In the genomic region with DNA sequence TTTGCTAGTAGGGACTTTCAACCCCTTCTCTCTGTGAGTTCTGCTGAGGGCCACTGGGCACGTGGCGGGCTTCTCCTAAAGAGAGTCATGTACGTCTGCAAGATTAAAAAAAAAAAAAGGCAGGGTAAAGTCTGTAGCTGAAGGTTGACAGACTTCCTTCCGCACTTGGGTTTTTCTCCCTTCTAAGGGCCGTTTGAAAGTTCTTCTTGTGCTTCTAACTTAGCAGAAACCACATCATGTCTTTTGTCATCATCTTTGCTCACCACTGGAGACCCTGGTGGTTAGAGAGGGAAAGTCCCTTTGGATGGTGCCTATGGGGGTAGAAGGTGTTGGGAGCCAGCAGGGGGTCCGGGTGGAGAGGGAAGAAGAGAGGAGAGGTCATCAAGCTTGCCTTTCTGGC, we compare ENCODE assay signal across 9 cellular contexts. TPM values are rescaled to one million over a fixed set of nuclear protein-coding genes. Genes with fewer than 3 reads are reported as not detected.
DNase-seq lines count a peak whose midpoint lies in the region; ATAC-seq and TF ChIP-seq lines count a peak whose summit lies in the region.
"Had no signal": no experiment of that assay in that cellular context is flagged by ENCODE, and none has a peak within 500 bp of the region (broad histone marks: within the 10 kb centered on the region; RNA-seq: fewer than 3 reads in every experiment).

No MANE protein-coding gene starts in this region.

- no peaks in the 10 kb centered on the region for H4K20me1 ChIP-seq in osteoblast (ENCODE audit: insufficient read depth, low read length)

- intact Hi-C loops in psoas muscle (cut with DNase I) = no loop called here

- H2AFZ ChIP-seq in osteoblast (ENCODE audit: low read length) = no peak overlapping the region

- 77 to 88% (median 81%) methylated on average over 6 of the region's 6 CpGs for WGBS in psoas muscle, 3 donors

- H3K4me1 ChIP-seq in psoas muscle = no peaks in the 10 kb centered on the region
- peaks cover 17% of the 10 kb centered on the region for H3K4me1 ChIP-seq in osteoblast (ENCODE audit: insufficient read depth, low read length)

- H3K27me3 ChIP-seq in psoas muscle (ENCODE audit: insufficient read depth in 3 of 3, low read length in 2 of 3) (no peaks in the 10 kb centered on the region), osteoblast (ENCODE audit: insufficient read depth, low read length) (no peaks in the 10 kb centered on the region)

- H3K36me3 ChIP-seq in psoas muscle (ENCODE audit: insufficient read depth in 1 of 2, low read depth in 1 of 2) = no peaks in the 10 kb centered on the region
- no peaks in the 10 kb centered on the region for H3K36me3 ChIP-seq in osteoblast (ENCODE audit: insufficient read depth, low read length)

- H3K9me3 ChIP-seq in psoas muscle (no peaks in the 10 kb centered on the region), osteoblast (ENCODE audit: low read depth, low read length) (no peaks in the 10 kb centered on the region)

- no peak for ATAC-seq in psoas muscle

- no peak overlapping the region for H3K4me2 ChIP-seq in osteoblast (ENCODE audit: insufficient read depth, low read length)

- peak; percentile 71 for DNase-seq in NK-92 treated with Interleukin-12 subunit alpha and Interleukin-12 subunit beta, amount 100 ng/mL, for 24 hours (lab: John Stamatoyannopoulos, UW)
- DNase-seq in NK-92 (lab: John Stamatoyannopoulos, UW; ENCODE audit: unreplicated experiment) (no peak), MV-4-11 (lab: John Stamatoyannopoulos, UW) (peak; percentile 73), psoas muscle (no peak), NCI-H526 treated with DMSO at 0.1 percent for 48 hours (lab: John Stamatoyannopoulos, UW) (no peak), osteoblast (ENCODE audit: insufficient read length, low spot score, missing footprints) (no peak)
- DNase-seq in activated T-helper 9 cell treated with anti-CD3 and anti-CD28 coated beads, Interleukin-2, amount 50 U/mL, for 16 hours (ENCODE audit: low read depth) = peak; percentile 53
- peak; percentile 39 to 85 (median 68) for DNase-seq in stimulated activated naive CD4-positive, alpha-beta T cell (lab: John Stamatoyannopoulos, UW)
- DNase-seq: NCI-H1694 treated with DMSO at 0.1 percent for 48 hours had no signal

- H3K79me2 ChIP-seq in osteoblast (ENCODE audit: insufficient read depth, low read length) = no peaks in the 10 kb centered on the region

- H3K4me3 ChIP-seq in psoas muscle = no peak overlapping the region
- no peak overlapping the region for H3K4me3 ChIP-seq in osteoblast (ENCODE audit: insufficient read depth, low read length)

- TF ChIP-seq CTCF in psoas muscle (IDR thresholded peaks at IDR 0.05) (no peak), osteoblast (IDR thresholded peaks at IDR 0.05; ENCODE audit: extremely low read depth, low read depth, low read length) (no peak)

- H3K27ac ChIP-seq in psoas muscle = no peak overlapping the region
- H3K27ac ChIP-seq in osteoblast (ENCODE audit: low read depth, low read length) = no peak overlapping the region

RNA-seq across cellular contexts. Expression of gene PRDM1, which starts 31.4 kb away (rescaled TPM):
- 1 to 10 TPM; 1.3 to 2.0 (median 1.7) TPM for total RNA-seq in psoas muscle
- under 1 TPM; 0.33 to 0.72 (median 0.36) TPM for polyA plus RNA-seq in psoas muscle
- 1.8 and 2.5 TPM in 2 replicates for total RNA-seq in osteoblast

Comparison
In these comparisons a context has a peak if more than half of its experiments do, and no peak if none do; other contexts are left out.
1. DNase-seq: peak in NK-92 treated with Interleukin-12 subunit alpha and Interleukin-12 subunit beta, amount 100 ng/mL, for 24 hours (single experiment), MV-4-11 (single experiment), activated T-helper 9 cell treated with anti-CD3 and anti-CD28 coated beads, Interleukin-2, amount 50 U/mL, for 16 hours (single experiment) and stimulated activated naive CD4-positive, alpha-beta T cell (6 of 6); none in NK-92 (single experiment), psoas muscle (0 of 2), NCI-H526 treated with DMSO at 0.1 percent for 48 hours (single experiment) and osteoblast (single experiment).